In the genomic region with DNA sequence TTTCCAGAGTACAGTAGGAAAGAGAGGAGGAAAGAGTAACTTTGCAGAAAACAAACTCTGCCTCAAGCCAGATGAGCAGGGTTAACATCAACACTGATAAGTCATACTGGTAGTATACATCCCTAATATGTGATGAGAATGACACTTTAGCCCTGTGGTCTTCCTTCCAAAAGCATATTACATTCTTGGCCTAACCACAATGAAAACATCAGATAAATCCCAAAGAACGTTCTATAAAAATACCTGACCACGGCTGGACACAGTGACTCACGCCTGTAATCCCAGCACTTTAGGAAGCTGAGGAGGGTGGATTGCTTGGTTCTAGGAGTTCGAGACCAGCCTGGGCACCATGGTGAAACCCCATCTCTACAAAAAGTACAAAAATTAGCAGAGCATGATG, we compare ENCODE assay signal across 12 cellular contexts. TPM values are rescaled to one million over a fixed set of nuclear protein-coding genes. Genes with fewer than 3 reads are reported as not detected.
DNase-seq lines count a peak whose midpoint lies in the region; ATAC-seq and TF ChIP-seq lines count a peak whose summit lies in the region.
"Had no signal": no experiment of that assay in that cellular context is flagged by ENCODE, and none has a peak within 500 bp of the region (broad histone marks: within the 10 kb centered on the region; RNA-seq: fewer than 3 reads in every experiment).

No MANE protein-coding gene starts in this region.

- WGBS in lower leg skin, 2 donors, result 67 to 71% methylated on average over 4 of the region's 4 CpGs

- H3K27me3 ChIP-seq in kidney epithelial cell (ENCODE audit: control insufficient read depth, insufficient read depth, low read length), result no peaks in the 10 kb centered on the region

- no peak overlapping the region for H3K4me3 Mint-ChIP-seq in activated CD8-positive, alpha-beta T cell treated with anti-CD3 and anti-CD28 coated beads for 36 hours
- H3K4me3 Mint-ChIP-seq in T-cell, result no peak overlapping the region
- H3K4me3 Mint-ChIP-seq: dendritic cell treated with granulocyte-macrophage colony-stimulating factor and Interleukin-4, amounts not matched to agents 40 ng/mL and 50 ng/mL, for 4 days; H9 had no signal

- DNase-seq in AG08396 (ENCODE audit: low spot score) (peak; percentile 82), HT-29 (ENCODE audit: low spot score) (peak; percentile 59), astrocyte of the cerebellum (ENCODE audit: low read depth) (peak; percentile 85), kidney epithelial cell (ENCODE audit: low read depth) (peak; percentile 66), lower leg skin (ENCODE audit: low spot score in 2 of 2) (no peak), T-cell (no peak)
- DNase-seq in activated CD8-positive, alpha-beta T cell treated with anti-CD3 and anti-CD28 coated beads for 36 hours, result no peak
- DNase-seq: H9, NCI-H2171 treated with DMSO at 0.1 percent for 48 hours had no signal

- intact Hi-C loops in activated CD8-positive, alpha-beta T cell treated with anti-CD3 and anti-CD28 coated beads for 36 hours (cut with micrococcal nuclease), result no loop called here
- intact Hi-C loops in lower leg skin (cut with DNase I; ENCODE audit: low total_unique reads), result no loop called here

- in situ Hi-C loops in astrocyte of the cerebellum (cut with HindIII; ENCODE audit: low sequenced_read_pairs), result no loop called here

- no peak for ATAC-seq in activated CD8-positive, alpha-beta T cell treated with anti-CD3 and anti-CD28 coated beads for 36 hours
- ATAC-seq in HG03457 (IDR thresholded peaks at IDR 0.05; ENCODE audit: unreplicated experiment) (no peak), T-cell (replicated peaks in 1 of 4) (no peak)

- POLR2A ChIA-PET in activated CD8-positive, alpha-beta T cell treated with anti-CD3 and anti-CD28 coated beads for 36 hours (lab: Charles Lee), result no interaction called here
- POLR2A ChIA-PET in T-cell (lab: Charles Lee), result no interaction called here

- no peak for TF ChIP-seq CTCF in astrocyte of the cerebellum (IDR thresholded peaks at IDR 0.05; ENCODE audit: low read depth, low read length, missing control alignments)
- TF ChIP-seq CTCF in kidney epithelial cell (IDR thresholded peaks at IDR 0.05; ENCODE audit: insufficient read depth, low read length, poor library complexity, severe bottlenecking), result no peak
- TF ChIP-seq CTCF in activated CD8-positive, alpha-beta T cell treated with anti-CD3 and anti-CD28 coated beads for 36 hours (IDR thresholded peaks at IDR 0.05), result no peak
- no peak for TF ChIP-seq CTCF in lower leg skin (IDR thresholded peaks at IDR 0.05)

- H3K9me3 Mint-ChIP-seq in activated CD8-positive, alpha-beta T cell treated with anti-CD3 and anti-CD28 coated beads for 36 hours, result no peaks in the 10 kb centered on the region
- no peaks in the 10 kb centered on the region for H3K9me3 Mint-ChIP-seq in T-cell
- H3K9me3 Mint-ChIP-seq: dendritic cell treated with granulocyte-macrophage colony-stimulating factor and Interleukin-4, amounts not matched to agents 40 ng/mL and 50 ng/mL, for 4 days; H9 had no signal

- no peak overlapping the region for H3K27ac Mint-ChIP-seq in activated CD8-positive, alpha-beta T cell treated with anti-CD3 and anti-CD28 coated beads for 36 hours
- no peak overlapping the region for H3K27ac Mint-ChIP-seq in T-cell
- H3K27ac Mint-ChIP-seq: dendritic cell treated with granulocyte-macrophage colony-stimulating factor and Interleukin-4, amounts not matched to agents 40 ng/mL and 50 ng/mL, for 4 days had no signal

- no peaks in the 10 kb centered on the region for H3K36me3 ChIP-seq in kidney epithelial cell (ENCODE audit: control insufficient read depth, insufficient read depth, low read length)
- H3K36me3 ChIP-seq: prostate gland had no signal

- peaks cover 43% of the 10 kb centered on the region for H3K4me1 Mint-ChIP-seq in activated CD8-positive, alpha-beta T cell treated with anti-CD3 and anti-CD28 coated beads for 36 hours (ENCODE audit: low read depth)
- H3K4me1 Mint-ChIP-seq in T-cell, result peaks cover 44 to 51% (median 50%) of the 10 kb centered on the region in 3 donors

- peaks cover 13% of the 10 kb centered on the region for H3K36me3 Mint-ChIP-seq in activated CD8-positive, alpha-beta T cell treated with anti-CD3 and anti-CD28 coated beads for 36 hours (ENCODE audit: low read depth)
- peaks cover 7% of the 10 kb centered on the region for H3K36me3 Mint-ChIP-seq in T-cell

- CTCF ChIA-PET in activated CD8-positive, alpha-beta T cell treated with anti-CD3 and anti-CD28 coated beads for 36 hours (lab: Charles Lee), result interaction anchor here (1.0 to 1.2 kb wide), 2 partner anchors 9 to 261 kb away, joined by 4 to 5 read pairs; no protein-coding TSS in a partner anchor
- CTCF ChIA-PET in T-cell (lab: Charles Lee), result interaction anchor here in 1 of 2 donors (0.6 kb wide), 1 partner anchor 19 kb away, joined by 5 read pairs; no protein-coding TSS in a partner anchor

- H3K4me3 ChIP-seq in astrocyte of the cerebellum (ENCODE audit: low read depth, low read length) (no peak overlapping the region), kidney epithelial cell (ENCODE audit: low read depth, low read length) (no peak overlapping the region), lower leg skin (ENCODE audit: low read depth, poor library complexity, severe bottlenecking) (no peak overlapping the region)
- H3K4me3 ChIP-seq: prostate gland had no signal

- no peak for TF ChIP-seq POLR2A in lower leg skin (IDR thresholded peaks at IDR 0.05)

- H3K27me3 Mint-ChIP-seq in activated CD8-positive, alpha-beta T cell treated with anti-CD3 and anti-CD28 coated beads for 36 hours, result no peaks in the 10 kb centered on the region
- H3K27me3 Mint-ChIP-seq in T-cell, result no peaks in the 10 kb centered on the region
- H3K27me3 Mint-ChIP-seq: dendritic cell treated with granulocyte-macrophage colony-stimulating factor and Interleukin-4, amounts not matched to agents 40 ng/mL and 50 ng/mL, for 4 days had no signal

RNA-seq across cellular contexts. Expression of a gene that starts 4.8 kb away (rescaled TPM):
- 7.1 and 8.1 TPM in 2 replicates for total RNA-seq in HT-29 (2014; rRNA removed; shearing (Covaris generic))
- total RNA-seq in kidney epithelial cell, result 28.0 and 35.9 TPM in 2 replicates
- total RNA-seq in activated CD8-positive, alpha-beta T cell treated with anti-CD3 and anti-CD28 coated beads for 36 hours, result 10 to 100 TPM; 14.1 to 18.0 TPM
- 10 to 100 TPM; 15.1 to 28.6 (median 18.8) TPM for total RNA-seq in lower leg skin
- 10 to 100 TPM; 31.8 to 37.1 (median 32.2) TPM for total RNA-seq in T-cell

Comparison
In these comparisons a context has a peak if more than half of its experiments do, and no peak if none do; other contexts are left out.
1. DNase-seq: peak in AG08396 (single experiment), HT-29 (single experiment), astrocyte of the cerebellum (single experiment) and kidney epithelial cell (single experiment); none in activated CD8-positive, alpha-beta T cell treated with anti-CD3 and anti-CD28 coated beads for 36 hours (single experiment), lower leg skin (0 of 2) and T-cell (0 of 34).